In the genomic region with DNA sequence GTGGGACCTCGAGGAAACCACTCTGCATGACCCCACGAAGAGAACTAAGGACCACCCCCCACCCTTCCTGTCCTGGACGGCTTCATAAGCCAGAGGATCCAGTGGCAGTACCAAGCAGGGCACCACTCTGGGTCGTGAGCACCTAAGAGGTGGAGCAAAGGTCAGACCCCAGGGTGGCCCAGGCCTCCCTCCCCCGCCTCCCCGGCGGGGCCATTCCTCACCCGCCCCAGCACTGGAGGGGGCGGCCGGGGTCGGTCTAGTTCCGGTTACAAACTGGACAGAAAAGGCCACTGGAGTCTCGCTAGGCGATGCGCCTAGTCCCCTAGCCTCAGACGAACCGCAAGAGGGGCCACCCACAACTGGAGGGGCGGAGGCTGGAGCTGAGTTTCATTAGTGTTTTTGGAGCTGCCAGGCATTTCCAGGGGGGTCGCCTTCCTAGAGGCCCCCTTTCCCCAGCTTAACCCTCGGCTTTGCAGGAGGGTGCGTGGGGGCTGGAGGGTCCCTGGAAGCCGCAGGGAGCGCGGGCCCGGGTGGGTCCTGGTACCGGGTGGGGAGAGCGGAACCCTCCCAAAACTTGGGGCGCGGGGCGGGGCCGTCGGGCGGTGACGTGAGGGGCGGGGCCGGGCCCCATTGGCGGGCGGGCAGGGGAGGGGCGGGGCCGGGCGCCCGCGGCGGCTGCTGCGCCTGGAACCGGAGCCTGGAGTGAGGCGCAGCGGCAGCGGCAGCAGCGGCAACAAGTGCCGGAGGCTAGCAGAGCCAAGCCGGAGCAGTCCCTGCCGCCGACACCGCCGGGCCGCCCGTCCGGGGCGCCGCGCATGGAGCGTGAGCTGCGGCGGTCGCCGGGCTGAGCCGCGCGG, we compare ENCODE assay signal across 8 cellular contexts. TPM values are rescaled to one million over a fixed set of nuclear protein-coding genes. Genes with fewer than 3 reads are reported as not detected.
A peak's percentile ranks its signal among the peaks of the same experiment; 100 is the strongest.
DNase-seq lines count a peak whose midpoint lies in the region; ATAC-seq, FAIRE-seq and TF ChIP-seq lines count a peak whose summit lies in the region.

A gene with protein sequence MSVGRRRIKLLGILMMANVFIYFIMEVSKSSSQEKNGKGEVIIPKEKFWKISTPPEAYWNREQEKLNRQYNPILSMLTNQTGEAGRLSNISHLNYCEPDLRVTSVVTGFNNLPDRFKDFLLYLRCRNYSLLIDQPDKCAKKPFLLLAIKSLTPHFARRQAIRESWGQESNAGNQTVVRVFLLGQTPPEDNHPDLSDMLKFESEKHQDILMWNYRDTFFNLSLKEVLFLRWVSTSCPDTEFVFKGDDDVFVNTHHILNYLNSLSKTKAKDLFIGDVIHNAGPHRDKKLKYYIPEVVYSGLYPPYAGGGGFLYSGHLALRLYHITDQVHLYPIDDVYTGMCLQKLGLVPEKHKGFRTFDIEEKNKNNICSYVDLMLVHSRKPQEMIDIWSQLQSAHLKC (plus strand): TSS at position 695 of the 857 bp plus-strand sequence. CDS start 26,106 bp downstream, outside the sequence.

- peak; percentile 51 for ATAC-seq in HG02981 (IDR thresholded peaks at IDR 0.05; ENCODE audit: unreplicated experiment)

- intact Hi-C loops in activated CD4-positive, alpha-beta memory T cell treated with anti-CD3 and anti-CD28 coated beads for 36 hours (cut with micrococcal nuclease), result loop anchor here (1.0 to 10.0 kb wide), 7 partner anchors 158 to 1647 kb away; a partner anchor contains a TSS

- WGBS in liver, result under 1% methylated on average over 70 of the region's 70 CpGs

- no peaks in the 10 kb centered on the region for H3K36me3 ChIP-seq in liver (ENCODE audit: control insufficient read depth in 4 of 4, insufficient read depth in 3 of 4, low read depth in 1 of 4, low read length in 3 of 4)

- POLR2A ChIA-PET in activated CD4-positive, alpha-beta memory T cell treated with anti-CD3 and anti-CD28 coated beads for 36 hours (lab: Charles Lee), result interaction anchor here (1.1 to 1.4 kb wide), 2 partner anchors 110 to 114 kb away, joined by 6 read pairs; no protein-coding TSS in a partner anchor

- H3K36me3 Mint-ChIP-seq in activated CD4-positive, alpha-beta memory T cell treated with anti-CD3 and anti-CD28 coated beads for 36 hours, result peaks cover 6% of the 10 kb centered on the region

- peak within 1 kb of the TSS; percentile 91 to 99 (median 95) for H3K4me3 ChIP-seq in liver (ENCODE audit: low read depth in 1 of 3, low read length in 3 of 3)

- peaks cover 28% of the 10 kb centered on the region for H3K4me1 Mint-ChIP-seq in activated CD4-positive, alpha-beta memory T cell treated with anti-CD3 and anti-CD28 coated beads for 36 hours (ENCODE audit: low read depth)

- H3K27ac ChIP-seq in liver (ENCODE audit: low read depth in 1 of 2, low read length in 2 of 2), result peak within 1 kb of the TSS; percentile 97 to 98

- H3K4me3 Mint-ChIP-seq in activated CD4-positive, alpha-beta memory T cell treated with anti-CD3 and anti-CD28 coated beads for 36 hours, result peak within 1 kb of the TSS; percentile 88

- peaks cover 2 to 50% (median 35%) of the 10 kb centered on the region in 4 donors for H3K4me1 ChIP-seq in liver (ENCODE audit: control insufficient read depth in 4 of 4, insufficient read depth in 4 of 4, low read length in 3 of 4)

- no peaks in the 10 kb centered on the region for H3K27me3 Mint-ChIP-seq in activated CD4-positive, alpha-beta memory T cell treated with anti-CD3 and anti-CD28 coated beads for 36 hours

- no peaks in the 10 kb centered on the region for H3K27me3 ChIP-seq in liver (ENCODE audit: control insufficient read depth in 4 of 4, insufficient read depth in 4 of 4, low read length in 3 of 4)

- CTCF ChIA-PET in activated CD4-positive, alpha-beta memory T cell treated with anti-CD3 and anti-CD28 coated beads for 36 hours (lab: Charles Lee), result no interaction called here

- H3K9ac ChIP-seq in liver (ENCODE audit: low read depth in 1 of 2, low read length in 2 of 2), result peak within 1 kb of the TSS; percentile 86 to 92

- no peak for TF ChIP-seq CTCF in liver (IDR thresholded peaks at IDR 0.05; ENCODE audit: low read depth, low read length, missing input control)

- DNase-seq in A172 (ENCODE audit: low spot score), result peak; percentile 39
- peak; percentile 73 for DNase-seq in GM18507 (ENCODE audit: extremely low spot score, insufficient read length, low read depth)
- peak; percentile 58 for DNase-seq in NCI-H526 treated with DMSO at 0.1 percent for 48 hours (lab: John Stamatoyannopoulos, UW)
- DNase-seq in activated CD4-positive, alpha-beta memory T cell treated with anti-CD3 and anti-CD28 coated beads for 36 hours, result peak; percentile 89
- peak; percentile 17 to 72 for DNase-seq in dermis microvascular lymphatic vessel endothelial cell (ENCODE audit: low read depth in 2 of 2)
- DNase-seq in stimulated activated CD4-positive, alpha-beta T cell treated with anti-CD3 and anti-CD28 coated beads, Interleukin-4, amount 100 ng/mL, for 24 hours, result peak; percentile 79

- no peaks in the 10 kb centered on the region for H3K9me3 ChIP-seq in liver (ENCODE audit: control insufficient read depth in 4 of 4, low read length in 3 of 4)

- FAIRE-seq in GM18507 (lab: Jason Lieb, UNC), result peak; percentile 62

- peak within 1 kb of the TSS; percentile 96 for H3K27ac Mint-ChIP-seq in activated CD4-positive, alpha-beta memory T cell treated with anti-CD3 and anti-CD28 coated beads for 36 hours

- no peaks in the 10 kb centered on the region for H3K9me3 Mint-ChIP-seq in activated CD4-positive, alpha-beta memory T cell treated with anti-CD3 and anti-CD28 coated beads for 36 hours

- no peak for TF ChIP-seq RAD21 in liver (IDR thresholded peaks at IDR 0.05)

TF ChIP-seq in liver, 16 proteins besides CTCF, POLR2A, EP300 and RAD21:
- TF ChIP-seq HNF4G (IDR thresholded peaks at IDR 0.05) (no peak), FOXA1 (IDR thresholded peaks at IDR 0.05) (no peak), NR2F2 (IDR thresholded peaks at IDR 0.05) (peak; percentile 47), HNF4A (conservative IDR thresholded peaks at IDR 0.05) (peak; percentile 23 to 58), FOXA2 (IDR thresholded peaks at IDR 0.05) (no peak), EGR1 (IDR thresholded peaks at IDR 0.05; ENCODE audit: low read depth in 2 of 2) (no peak), SP1 (IDR thresholded peaks at IDR 0.05) (peak; percentile 22), JUND (IDR thresholded peaks at IDR 0.05) (no peak), YY1 (IDR thresholded peaks at IDR 0.05) (peak; percentile 45), RXRA (IDR thresholded peaks at IDR 0.05) (peak in 1 of 2 donors; percentile 81), GABPA (IDR thresholded peaks at IDR 0.05 in 1 of 2, conservative IDR thresholded peaks at IDR 0.05 in 1 of 2) (no peak), TAF1 (conservative IDR thresholded peaks at IDR 0.05) (no peak)
- TF ChIP-seq, protein P1, sequence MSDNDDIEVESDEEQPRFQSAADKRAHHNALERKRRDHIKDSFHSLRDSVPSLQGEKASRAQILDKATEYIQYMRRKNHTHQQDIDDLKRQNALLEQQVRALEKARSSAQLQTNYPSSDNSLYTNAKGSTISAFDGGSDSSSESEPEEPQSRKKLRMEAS (IDR thresholded peaks at IDR 0.05), result no peak
- TF ChIP-seq, protein P2, sequence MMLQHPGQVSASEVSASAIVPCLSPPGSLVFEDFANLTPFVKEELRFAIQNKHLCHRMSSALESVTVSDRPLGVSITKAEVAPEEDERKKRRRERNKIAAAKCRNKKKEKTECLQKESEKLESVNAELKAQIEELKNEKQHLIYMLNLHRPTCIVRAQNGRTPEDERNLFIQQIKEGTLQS (IDR thresholded peaks at IDR 0.05), result no peak
- TF ChIP-seq, protein P3, sequence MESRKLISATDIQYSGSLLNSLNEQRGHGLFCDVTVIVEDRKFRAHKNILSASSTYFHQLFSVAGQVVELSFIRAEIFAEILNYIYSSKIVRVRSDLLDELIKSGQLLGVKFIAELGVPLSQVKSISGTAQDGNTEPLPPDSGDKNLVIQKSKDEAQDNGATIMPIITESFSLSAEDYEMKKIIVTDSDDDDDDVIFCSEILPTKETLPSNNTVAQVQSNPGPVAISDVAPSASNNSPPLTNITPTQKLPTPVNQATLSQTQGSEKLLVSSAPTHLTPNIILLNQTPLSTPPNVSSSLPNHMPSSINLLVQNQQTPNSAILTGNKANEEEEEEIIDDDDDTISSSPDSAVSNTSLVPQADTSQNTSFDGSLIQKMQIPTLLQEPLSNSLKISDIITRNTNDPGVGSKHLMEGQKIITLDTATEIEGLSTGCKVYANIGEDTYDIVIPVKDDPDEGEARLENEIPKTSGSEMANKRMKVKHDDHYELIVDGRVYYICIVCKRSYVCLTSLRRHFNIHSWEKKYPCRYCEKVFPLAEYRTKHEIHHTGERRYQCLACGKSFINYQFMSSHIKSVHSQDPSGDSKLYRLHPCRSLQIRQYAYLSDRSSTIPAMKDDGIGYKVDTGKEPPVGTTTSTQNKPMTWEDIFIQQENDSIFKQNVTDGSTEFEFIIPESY (IDR thresholded peaks at IDR 0.05), result no peak
- TF ChIP-seq, protein P4, sequence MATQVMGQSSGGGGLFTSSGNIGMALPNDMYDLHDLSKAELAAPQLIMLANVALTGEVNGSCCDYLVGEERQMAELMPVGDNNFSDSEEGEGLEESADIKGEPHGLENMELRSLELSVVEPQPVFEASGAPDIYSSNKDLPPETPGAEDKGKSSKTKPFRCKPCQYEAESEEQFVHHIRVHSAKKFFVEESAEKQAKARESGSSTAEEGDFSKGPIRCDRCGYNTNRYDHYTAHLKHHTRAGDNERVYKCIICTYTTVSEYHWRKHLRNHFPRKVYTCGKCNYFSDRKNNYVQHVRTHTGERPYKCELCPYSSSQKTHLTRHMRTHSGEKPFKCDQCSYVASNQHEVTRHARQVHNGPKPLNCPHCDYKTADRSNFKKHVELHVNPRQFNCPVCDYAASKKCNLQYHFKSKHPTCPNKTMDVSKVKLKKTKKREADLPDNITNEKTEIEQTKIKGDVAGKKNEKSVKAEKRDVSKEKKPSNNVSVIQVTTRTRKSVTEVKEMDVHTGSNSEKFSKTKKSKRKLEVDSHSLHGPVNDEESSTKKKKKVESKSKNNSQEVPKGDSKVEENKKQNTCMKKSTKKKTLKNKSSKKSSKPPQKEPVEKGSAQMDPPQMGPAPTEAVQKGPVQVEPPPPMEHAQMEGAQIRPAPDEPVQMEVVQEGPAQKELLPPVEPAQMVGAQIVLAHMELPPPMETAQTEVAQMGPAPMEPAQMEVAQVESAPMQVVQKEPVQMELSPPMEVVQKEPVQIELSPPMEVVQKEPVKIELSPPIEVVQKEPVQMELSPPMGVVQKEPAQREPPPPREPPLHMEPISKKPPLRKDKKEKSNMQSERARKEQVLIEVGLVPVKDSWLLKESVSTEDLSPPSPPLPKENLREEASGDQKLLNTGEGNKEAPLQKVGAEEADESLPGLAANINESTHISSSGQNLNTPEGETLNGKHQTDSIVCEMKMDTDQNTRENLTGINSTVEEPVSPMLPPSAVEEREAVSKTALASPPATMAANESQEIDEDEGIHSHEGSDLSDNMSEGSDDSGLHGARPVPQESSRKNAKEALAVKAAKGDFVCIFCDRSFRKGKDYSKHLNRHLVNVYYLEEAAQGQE (IDR thresholded peaks at IDR 0.05), result no peak

RNA-seq across cellular contexts. Expression of the gene that starts here (rescaled TPM):
- total RNA-seq in A172 (2014; rRNA removed; shearing (Covaris generic)), result 37.8 and 42.0 TPM in 2 replicates
- total RNA-seq in activated CD4-positive, alpha-beta memory T cell treated with anti-CD3 and anti-CD28 coated beads for 36 hours, result 10 to 100 TPM; 26.6 to 26.9 TPM
- total RNA-seq in dermis microvascular lymphatic vessel endothelial cell (17.8 and 20.1 TPM in 2 replicates), liver (10 to 100 TPM; 19.4 to 20.2 TPM)
- polyA plus RNA-seq in liver, result 1 to 10 TPM; 6.4 to 9.0 TPM

Comparison
In these comparisons a context has a peak if more than half of its experiments do, and no peak if none do; other contexts are left out.
1. Peak in every context shown above with its lines: DNase-seq, ATAC-seq, H3K4me3 ChIP-seq and H3K27ac ChIP-seq.
2. DNase-seq: peak in every context shown above with its lines; median percentile 89 in activated CD4-positive, alpha-beta memory T cell treated with anti-CD3 and anti-CD28 coated beads for 36 hours; 79 in stimulated activated CD4-positive, alpha-beta T cell treated with anti-CD3 and anti-CD28 coated beads, Interleukin-4, amount 100 ng/mL, for 24 hours; 73 in GM18507; 58 in NCI-H526 treated with DMSO at 0.1 percent for 48 hours; 44 in dermis microvascular lymphatic vessel endothelial cell; 39 in A172.